ENCODE assay signal across 10 cellular contexts in genomic region chr5:759111-759741, GRCh38. TPM values are rescaled to one million over a fixed set of nuclear protein-coding genes. Genes with fewer than 3 reads are reported as not detected.
DNase-seq lines count a peak whose midpoint lies in the region; ATAC-seq, FAIRE-seq and TF ChIP-seq lines count a peak whose summit lies in the region.
"Had no signal": no experiment of that assay in that cellular context is flagged by ENCODE, and none has a peak within 500 bp of the region (broad histone marks: within the 10 kb centered on the region; RNA-seq: fewer than 3 reads in every experiment).

No MANE protein-coding gene starts in this region.

- H3K9me3 Mint-ChIP-seq in MCF 10A (ENCODE audit: unreplicated experiment) (no peaks in the 10 kb centered on the region), type B pancreatic cell (no peaks in the 10 kb centered on the region)
- no peaks in the 10 kb centered on the region for H3K9me3 Mint-ChIP-seq in activated naive CD4-positive, alpha-beta T cell treated with anti-CD3 and anti-CD28 coated beads, Interleukin-2, amount 50 U/mL, for 24 hours
- H3K9me3 Mint-ChIP-seq: immature natural killer cell had no signal

- no peak overlapping the region for H3K27ac Mint-ChIP-seq in MCF 10A (ENCODE audit: low read depth, unreplicated experiment)
- H3K27ac Mint-ChIP-seq in activated naive CD4-positive, alpha-beta T cell treated with anti-CD3 and anti-CD28 coated beads, Interleukin-2, amount 50 U/mL, for 24 hours = no peak overlapping the region
- H3K27ac Mint-ChIP-seq in type B pancreatic cell = peak overlapping the region; percentile 93

- TF ChIP-seq EP300 in HepG2 (IDR thresholded peaks at IDR 0.05; ENCODE audit: low read depth in 2 of 2, low read length in 2 of 2) = peak; percentile 62 to 91
- TF ChIP-seq EP300 in HepG2 (CRISPR knock-in tag; IDR thresholded peaks at IDR 0.05; ENCODE audit: borderline replicate concordance) = no peak; the same call in 1 of the 2 replicates

- H3K9me3 ChIP-seq in HepG2 (ENCODE audit: low read length) = no peaks in the 10 kb centered on the region

- no peaks in the 10 kb centered on the region for H4K20me1 ChIP-seq in HepG2 (ENCODE audit: insufficient read depth, low read length)

- H3K4me3 Mint-ChIP-seq in MCF 10A (ENCODE audit: unreplicated experiment) (no peak overlapping the region), type B pancreatic cell (peak overlapping the region; percentile 72)
- H3K4me3 Mint-ChIP-seq in activated naive CD4-positive, alpha-beta T cell treated with anti-CD3 and anti-CD28 coated beads, Interleukin-2, amount 50 U/mL, for 24 hours = peak overlapping the region; percentile 12
- H3K4me3 Mint-ChIP-seq: immature natural killer cell had no signal

- no peaks in the 10 kb centered on the region for H3K4me1 Mint-ChIP-seq in MCF 10A (ENCODE audit: insufficient read depth, unreplicated experiment)
- H3K4me1 Mint-ChIP-seq in activated naive CD4-positive, alpha-beta T cell treated with anti-CD3 and anti-CD28 coated beads, Interleukin-2, amount 50 U/mL, for 24 hours = peaks cover 15% of the 10 kb centered on the region
- H3K4me1 Mint-ChIP-seq in type B pancreatic cell (ENCODE audit: unreplicated experiment) = peaks cover 23% of the 10 kb centered on the region

- peak; percentile 60 for FAIRE-seq in HepG2 (lab: Jason Lieb, UNC)

- H3K27me3 Mint-ChIP-seq in MCF 10A (ENCODE audit: insufficient read depth, unreplicated experiment) (peaks cover 4% of the 10 kb centered on the region), type B pancreatic cell (peaks cover 8% of the 10 kb centered on the region)
- H3K27me3 Mint-ChIP-seq in activated naive CD4-positive, alpha-beta T cell treated with anti-CD3 and anti-CD28 coated beads, Interleukin-2, amount 50 U/mL, for 24 hours = no peaks in the 10 kb centered on the region

- WGBS in HepG2 (ENCODE audit: low lambda C conversion rate) = 25% methylated on average over 33 of the region's 33 CpGs

- POLR2A ChIA-PET in MCF 10A (lab: Yijun Ruan, JAX) = no interaction called here
- POLR2A ChIA-PET in HepG2 (lab: Yijun Ruan, JAX) = no interaction called here

- TF ChIP-seq POLR2A in HepG2 (IDR thresholded peaks at IDR 0.05; ENCODE audit: insufficient read depth in 1 of 2, low read depth in 2 of 2, low read length in 2 of 2) = peak in 1 of 2 experiments; percentile 68; a peak in 2 of 4 replicates

- peaks cover 47% of the 10 kb centered on the region for H3K4me1 ChIP-seq in HepG2 (ENCODE audit: insufficient read depth, low read length)

- H3K4me3 ChIP-seq in HepG2 (replicated peaks in 1 of 3; ENCODE audit: insufficient read depth in 1 of 3, low read depth in 2 of 3, low read length in 3 of 3) = peak overlapping the region in 1 of 3 experiments; percentile 51; a peak in 2 of 6 replicates

- peaks cover 3 to 57% of the 10 kb centered on the region in 2 experiments for H3K27me3 ChIP-seq in HepG2 (ENCODE audit: control insufficient read depth in 1 of 2, insufficient read depth in 2 of 2, low read length in 2 of 2)

- DNase-seq in T47D (ENCODE audit: low read depth in 1 of 2, low spot score in 1 of 2) (peak; percentile 68 to 79), MCF 10A (ENCODE audit: unreplicated experiment) (no peak), HepG2 (ENCODE audit: low spot score) (peak; percentile 81), type B pancreatic cell (ENCODE audit: extremely low spot score, unreplicated experiment) (peak; percentile 72), NCI-H526 (lab: John Stamatoyannopoulos, UW) (no peak), hippocampal formation (lab: John Stamatoyannopoulos, UW) (no peak), GOT3 (lab: John Stamatoyannopoulos, UW) (no peak)

- in situ Hi-C loops in T47D (cut with HindIII; ENCODE audit: low pct_unique_long_range_greater_than_20kb, low sequenced_read_pairs) = no loop called here
- in situ Hi-C loops in HepG2 (cut with HindIII; ENCODE audit: extremely low pct_ligation_motif_present, low pct_unique_long_range_greater_than_20kb) = no loop called here

- H3K36me3 ChIP-seq in HepG2 (replicated peaks in 1 of 2; ENCODE audit: control insufficient read depth in 1 of 2, insufficient read depth in 2 of 2, low read length in 2 of 2) = no peaks in the 10 kb centered on the region

- H3K36me3 Mint-ChIP-seq in MCF 10A (ENCODE audit: insufficient read depth, unreplicated experiment) (peaks cover 5% of the 10 kb centered on the region), type B pancreatic cell (no peaks in the 10 kb centered on the region)
- no peaks in the 10 kb centered on the region for H3K36me3 Mint-ChIP-seq in activated naive CD4-positive, alpha-beta T cell treated with anti-CD3 and anti-CD28 coated beads, Interleukin-2, amount 50 U/mL, for 24 hours
- H3K36me3 Mint-ChIP-seq: immature natural killer cell had no signal

- intact Hi-C loops in MCF 10A (cut with micrococcal nuclease) (no loop called here), HepG2 (cut with micrococcal nuclease; ENCODE audit: unreplicated experiment) (no loop called here)

- H3K79me2 ChIP-seq in HepG2 (ENCODE audit: insufficient read depth, low read length) = no peaks in the 10 kb centered on the region

- H3K27ac ChIP-seq in HepG2 (ENCODE audit: extremely low read length, insufficient read depth, low read length) = peak overlapping the region; percentile 14

- peak overlapping the region; percentile 70 for H3K9ac ChIP-seq in HepG2 (ENCODE audit: insufficient read depth, low read depth, low read length)

- ATAC-seq in HepG2 = peak; percentile 68

- peak overlapping the region; percentile 52 for H3K4me2 ChIP-seq in HepG2 (ENCODE audit: low read depth, low read length)

- no peak overlapping the region for H2AFZ ChIP-seq in HepG2 (ENCODE audit: low read length)

- CTCF ChIA-PET in MCF 10A (lab: Yijun Ruan, JAX) (interaction anchor here (1.1 kb wide), 1 partner anchor 88 kb away, joined by 3 read pairs; no protein-coding TSS in a partner anchor), HepG2 (lab: Yijun Ruan, JAX; ENCODE audit: low intra/inter-chr PET ratio, low total read pairs) (no interaction called here)

- TF ChIP-seq RAD21 in HepG2 (CRISPR knock-in tag; IDR thresholded peaks at IDR 0.05) = no peak

- BruUV-seq in MCF 10A (replicated peaks; lab: Mats Ljungman, UMichigan) (no TSS peak), HepG2 (replicated peaks; lab: Mats Ljungman, UMichigan) (no TSS peak)

- TF ChIP-seq CTCF in MCF 10A (IDR thresholded peaks at IDR 0.05; ENCODE audit: unreplicated experiment) (no peak), HepG2 (CRISPR knock-in tag; IDR thresholded peaks at IDR 0.05) (0 out of 2 replicates have a peak, but pooled peaks have one; percentile 24), type B pancreatic cell (conservative IDR thresholded peaks at IDR 0.05) (no peak)

TF ChIP-seq in HepG2, 621 proteins besides CTCF, POLR2A, EP300 and RAD21 (continues in another document):
- TF ChIP-seq ZNF383 (CRISPR knock-in tag; IDR thresholded peaks at IDR 0.05; ENCODE audit: borderline replicate concordance) (no peak), ARNT (IDR thresholded peaks at IDR 0.05) (no peak), TRIM22 (IDR thresholded peaks at IDR 0.05) (no peak), MXI1 (IDR thresholded peaks at IDR 0.05; ENCODE audit: borderline replicate concordance, low read depth, low read length) (peak; percentile 83), MEIS2 (CRISPR knock-in tag; IDR thresholded peaks at IDR 0.05) (no peak), ZFP82 (CRISPR knock-in tag; IDR thresholded peaks at IDR 0.05; ENCODE audit: borderline replicate concordance) (no peak), ZNF296 (CRISPR knock-in tag; conservative IDR thresholded peaks at IDR 0.05) (no peak), ZNF337 (CRISPR knock-in tag; IDR thresholded peaks at IDR 0.05; ENCODE audit: borderline replicate concordance, low read depth) (no peak)

RNA-seq across cellular contexts. Expression of gene ZDHHC11B, which starts 25.3 kb away (rescaled TPM):
- 0.17 TPM in 1 of 2 replicates, not detected in the other for total RNA-seq in MCF 10A (2022)
- 0.11 TPM in 1 of 2 replicates, not detected in the other for total RNA-seq in HepG2 (2016; rRNA removed; fragmentation: Illumina TruSeq; extraction: Trizol)
- total RNA-seq in HepG2 (2016; cell fraction: cytosol; rRNA removed; fragmentation: Illumina TruSeq; extraction: Trizol; ENCODE audit: low read depth) = not detected in 2 replicates
- total RNA-seq in HepG2 (2016; cell fraction: insoluble cytoplasmic fraction; rRNA removed; fragmentation: Illumina TruSeq; extraction: Trizol) = 0.04 TPM in 1 of 2 replicates, not detected in the other
- 0.21 TPM in 1 of 2 replicates, not detected in the other for total RNA-seq in HepG2 (2016; cell fraction: membrane; rRNA removed; fragmentation: Illumina TruSeq; extraction: Trizol)
- 0.40 and 1.0 TPM in 2 replicates for total RNA-seq in HepG2 (2016; cell fraction: nucleus; rRNA removed; fragmentation: Illumina TruSeq; extraction: Trizol)
- 0.07 and 0.12 TPM in 2 replicates for polyA plus RNA-seq in HepG2 (2011; rRNA removed)
- 0.09 TPM in 1 of 2 replicates, not detected in the other for polyA plus RNA-seq in HepG2 (2011; cell fraction: cytosol; rRNA removed)
- polyA plus RNA-seq in HepG2 (2011; cell fraction: nucleus; rRNA removed) = 0.83 and 1.8 TPM in 2 replicates
- polyA plus RNA-seq in HepG2 (2012) = 0.39 and 0.59 TPM in 2 replicates
- not detected in 2 replicates for polyA plus RNA-seq in HepG2 (2016; cell fraction: cytosol; fragmentation: Illumina TruSeq; extraction: Trizol; ENCODE audit: low read depth)
- 0.14 TPM in 1 of 2 replicates, not detected in the other for polyA plus RNA-seq in HepG2 (2016; cell fraction: insoluble cytoplasmic fraction; fragmentation: Illumina TruSeq; extraction: Trizol; ENCODE audit: low read depth)
- polyA plus RNA-seq in HepG2 (2016; cell fraction: membrane; fragmentation: Illumina TruSeq; extraction: Trizol; ENCODE audit: low read depth) = not detected in 2 replicates
- polyA plus RNA-seq in HepG2 (2016; cell fraction: nucleus; fragmentation: Illumina TruSeq; extraction: Trizol; ENCODE audit: insufficient read depth, low read depth) = 0.71 and 0.88 TPM in 2 replicates
- 1.9 and 3.5 TPM in 2 replicates for polyA minus RNA-seq in HepG2 (2011; rRNA and poly(A)+ RNA removed; ENCODE audit: low replicate concordance)
- 0.62 TPM in 1 of 2 replicates, not detected in the other for polyA minus RNA-seq in HepG2 (2011; cell fraction: cytosol; rRNA and poly(A)+ RNA removed)
- 0.64 and 1.2 TPM in 2 replicates for polyA minus RNA-seq in HepG2 (2011; cell fraction: nucleus; rRNA and poly(A)+ RNA removed)
- 2.2 and 4.0 TPM in 2 replicates for total RNA-seq in type B pancreatic cell (ENCODE audit: low replicate concordance)
- total RNA-seq: RPMI7951 had no signal
- polyA plus RNA-seq: immature natural killer cell had no signal

Comparison
In these comparisons a context has a peak if more than half of its experiments do, and no peak if none do; other contexts are left out.
1. DNase-seq: peak in T47D (2 of 2), HepG2 (single experiment) and type B pancreatic cell (single experiment); none in MCF 10A (single experiment), NCI-H526 (0 of 2), hippocampal formation (0 of 2) and GOT3 (single experiment).